ENCODE assay signal across 8 cellular contexts in the genomic region with DNA sequence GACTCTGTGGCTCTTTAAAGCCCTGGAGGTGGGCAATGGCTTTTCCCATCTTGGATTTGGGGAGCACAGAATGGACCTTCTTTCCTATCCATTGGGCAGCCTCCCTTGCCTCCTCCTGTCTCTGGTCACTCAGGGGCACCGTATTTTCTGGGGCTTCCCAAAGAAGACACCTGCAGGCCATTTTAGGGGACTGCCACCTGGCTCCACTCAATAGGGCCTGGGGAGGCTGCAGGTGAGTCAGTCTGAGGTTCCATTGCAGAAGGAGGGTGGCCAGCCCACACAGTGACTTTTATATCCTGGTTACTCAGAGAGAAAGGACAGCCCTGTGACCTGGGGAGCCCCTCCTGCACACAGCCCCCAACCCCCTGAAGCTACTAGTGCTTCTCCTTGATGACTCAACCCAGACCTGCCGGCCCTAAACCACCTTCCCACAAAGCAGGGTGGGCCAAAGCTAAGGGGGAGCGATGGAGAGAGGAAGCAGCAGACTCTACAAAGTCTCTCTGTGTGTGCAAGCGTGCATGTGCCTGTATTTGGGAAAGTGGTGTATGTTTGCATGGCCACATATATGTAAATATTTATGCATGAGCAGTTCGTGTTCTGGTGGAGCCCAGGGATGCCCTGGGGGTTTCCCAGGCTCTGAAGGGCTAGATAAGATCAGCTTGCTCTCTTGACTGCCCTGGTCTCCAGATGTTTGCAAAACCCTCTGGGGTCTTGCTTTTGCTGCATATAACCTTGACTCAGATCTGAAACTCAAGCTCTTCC. TPM values are rescaled to one million over a fixed set of nuclear protein-coding genes. Genes with fewer than 3 reads are reported as not detected.
A peak's percentile ranks its signal among the peaks of the same experiment; 100 is the strongest.
DNase-seq lines count a peak whose midpoint lies in the region; ATAC-seq lines count a peak whose summit lies in the region.

No MANE protein-coding gene starts in this region.

- H3K18ac ChIP-seq in mesenchymal stem cell (ENCODE audit: low read depth in 1 of 2, low read length in 2 of 2) = peak overlapping the region in 1 of 2 experiments; percentile 65

- no peaks in the 10 kb centered on the region for H3K36me3 Mint-ChIP-seq in T-helper 17 cell (ENCODE audit: low read depth)

- H4K91ac ChIP-seq in mesenchymal stem cell (ENCODE audit: low read length) = no peak overlapping the region

- DNase-seq in A172 (ENCODE audit: low spot score) (peak; percentile 33), T-helper 17 cell (no peak), mesenchymal stem cell (peak; percentile 94), NCI-H2107 treated with DMSO at 0.1 percent for 48 hours (lab: John Stamatoyannopoulos, UW; ENCODE audit: unreplicated experiment) (no peak), dedifferentiated amniotic fluid mesenchymal stem cell (ENCODE audit: extremely low spot score) (no peak), MG63 (no peak)

- H3K23ac ChIP-seq in mesenchymal stem cell (ENCODE audit: low read length in 2 of 2) = no peak overlapping the region

- H3K36me3 ChIP-seq in mesenchymal stem cell (ENCODE audit: control insufficient read depth in 1 of 2, insufficient read depth in 2 of 2, low read depth in 1 of 2, low read length in 2 of 2) (peaks cover 0 to 34% of the 10 kb centered on the region in 2 experiments), MG63 (no peaks in the 10 kb centered on the region)

- no peak overlapping the region for H3K14ac ChIP-seq in mesenchymal stem cell (ENCODE audit: low read length in 2 of 2)

- peaks cover 0 to 38% of the 10 kb centered on the region in 2 experiments for H3K27me3 ChIP-seq in mesenchymal stem cell (ENCODE audit: control insufficient read depth in 1 of 2, insufficient read depth in 1 of 2, low read length in 2 of 2)
- H3K27me3 ChIP-seq in MG63 = peaks cover 10% of the 10 kb centered on the region; the same call in 1 of the 2 replicates

- no peak overlapping the region for H2BK12ac ChIP-seq in mesenchymal stem cell (ENCODE audit: low read length in 2 of 2)

- H3K4me1 ChIP-seq in mesenchymal stem cell (ENCODE audit: control insufficient read depth, insufficient read depth, low read depth, low read length) = peaks cover 28% of the 10 kb centered on the region

- no peak overlapping the region for H3K4me3 Mint-ChIP-seq in T-helper 17 cell

- H3K27ac Mint-ChIP-seq in T-helper 17 cell = peak overlapping the region; percentile 75

- peaks cover 33% of the 10 kb centered on the region for H3K79me1 ChIP-seq in mesenchymal stem cell (replicated peaks; ENCODE audit: low read length, poor library complexity, severe bottlenecking)

- peak overlapping the region; percentile 49 for H2AK5ac ChIP-seq in mesenchymal stem cell (ENCODE audit: low read length, severe bottlenecking)

- H3K9me3 ChIP-seq in T-helper 17 cell (ENCODE audit: control insufficient read depth, low read length, poor library complexity, severe bottlenecking) (no peaks in the 10 kb centered on the region), mesenchymal stem cell (ENCODE audit: control insufficient read depth, low read length) (no peaks in the 10 kb centered on the region), MG63 (no peaks in the 10 kb centered on the region)

- peak; percentile 73 for ATAC-seq in GM18858 (IDR thresholded peaks at IDR 0.05; ENCODE audit: unreplicated experiment)
- peak; percentile 66 for ATAC-seq in HG02970 (IDR thresholded peaks at IDR 0.05; ENCODE audit: low FRiP score, unreplicated experiment)
- peak; percentile 36 for ATAC-seq in T-helper 17 cell

- no peak overlapping the region for H3K4ac ChIP-seq in mesenchymal stem cell (ENCODE audit: low read depth in 1 of 2, low read length in 2 of 2)

- peak overlapping the region; percentile 21 for H4K8ac ChIP-seq in mesenchymal stem cell (ENCODE audit: low read length)

- H3K4me3 ChIP-seq in mesenchymal stem cell (ENCODE audit: insufficient read depth in 1 of 2, low read depth in 1 of 2, low read length in 2 of 2) = no peak overlapping the region
- no peak overlapping the region for H3K4me3 ChIP-seq in MG63

- H2BK120ac ChIP-seq in mesenchymal stem cell (ENCODE audit: low read depth, low read length) = no peak overlapping the region

- H3K4me1 Mint-ChIP-seq in T-helper 17 cell = peaks cover 9% of the 10 kb centered on the region

- H2BK15ac ChIP-seq in mesenchymal stem cell (ENCODE audit: low read depth, poor library complexity, severe bottlenecking) = no peak overlapping the region

- H2BK5ac ChIP-seq in mesenchymal stem cell (ENCODE audit: low read depth, low read length, poor library complexity, severe bottlenecking) = no peak overlapping the region

- no peak overlapping the region for H2AFZ ChIP-seq in mesenchymal stem cell (ENCODE audit: low read depth, low read length)

- H3K4me2 ChIP-seq in mesenchymal stem cell (ENCODE audit: low read length, poor library complexity, severe bottlenecking) = peak overlapping the region; percentile 32

- peak overlapping the region; percentile 79 for H3K27ac ChIP-seq in mesenchymal stem cell (ENCODE audit: low read length, poor library complexity, severe bottlenecking)

- 64% methylated on average over 5 of the region's 5 CpGs for WGBS in mesenchymal stem cell

- peaks cover 11% of the 10 kb centered on the region for H3K27me3 Mint-ChIP-seq in T-helper 17 cell

- no peak overlapping the region for H3K9ac ChIP-seq in mesenchymal stem cell (ENCODE audit: low read length)

RNA-seq across cellular contexts. Expression of gene CX3CL1, which starts 5.0 kb away (rescaled TPM):
- 0.79 and 0.88 TPM in 2 replicates for total RNA-seq in A172 (2014; rRNA removed; shearing (Covaris generic))
- not detected for total RNA-seq in T-helper 17 cell
- 1.5 TPM for polyA plus RNA-seq in mesenchymal stem cell (2013, experiment 1 of 2)
- 1.5 TPM for polyA plus RNA-seq in mesenchymal stem cell (2013, experiment 2 of 2)
- not detected in 2 replicates for total RNA-seq in MG63 (2014; rRNA removed; shearing (Covaris generic); ENCODE audit: low replicate concordance)

RNA-seq across cellular contexts. Expression of gene CCL22, which starts 18.7 kb away (rescaled TPM):
- not detected in 2 replicates for total RNA-seq in A172 (2014; rRNA removed; shearing (Covaris generic))
- not detected for total RNA-seq in T-helper 17 cell
- not detected for polyA plus RNA-seq in mesenchymal stem cell (2013, experiment 1 of 2)
- polyA plus RNA-seq in mesenchymal stem cell (2013, experiment 2 of 2) = not detected
- not detected in 2 replicates for total RNA-seq in MG63 (2014; rRNA removed; shearing (Covaris generic); ENCODE audit: low replicate concordance)

RNA-seq across cellular contexts. Expression of gene CCL17, which starts 27.3 kb away (rescaled TPM):
- total RNA-seq in A172 (2014; rRNA removed; shearing (Covaris generic)) = 3.4 and 14.2 TPM in 2 replicates
- not detected for total RNA-seq in T-helper 17 cell
- not detected for polyA plus RNA-seq in mesenchymal stem cell (2013, experiment 1 of 2)
- polyA plus RNA-seq in mesenchymal stem cell (2013, experiment 2 of 2) = not detected
- total RNA-seq in MG63 (2014; rRNA removed; shearing (Covaris generic); ENCODE audit: low replicate concordance) = not detected in 2 replicates

Comparison
In these comparisons a context has a peak if more than half of its experiments do, and no peak if none do; other contexts are left out.
1. DNase-seq: peak in A172 (single experiment) and mesenchymal stem cell (single experiment); none in T-helper 17 cell (0 of 3), NCI-H2107 treated with DMSO at 0.1 percent for 48 hours (single experiment), dedifferentiated amniotic fluid mesenchymal stem cell (single experiment) and MG63 (single experiment).
2. Peak in every context shown above with its lines, with median percentiles within 50 percentile points of each other: ATAC-seq.